In genomic region chr7:24979863-24980694, GRCh38 we compare ENCODE assay signal across 8 cellular contexts. TPM values are rescaled to one million over a fixed set of nuclear protein-coding genes. Genes with fewer than 3 reads are reported as not detected.
DNase-seq lines count a peak whose midpoint lies in the region; ATAC-seq and TF ChIP-seq lines count a peak whose summit lies in the region.

A gene with protein sequence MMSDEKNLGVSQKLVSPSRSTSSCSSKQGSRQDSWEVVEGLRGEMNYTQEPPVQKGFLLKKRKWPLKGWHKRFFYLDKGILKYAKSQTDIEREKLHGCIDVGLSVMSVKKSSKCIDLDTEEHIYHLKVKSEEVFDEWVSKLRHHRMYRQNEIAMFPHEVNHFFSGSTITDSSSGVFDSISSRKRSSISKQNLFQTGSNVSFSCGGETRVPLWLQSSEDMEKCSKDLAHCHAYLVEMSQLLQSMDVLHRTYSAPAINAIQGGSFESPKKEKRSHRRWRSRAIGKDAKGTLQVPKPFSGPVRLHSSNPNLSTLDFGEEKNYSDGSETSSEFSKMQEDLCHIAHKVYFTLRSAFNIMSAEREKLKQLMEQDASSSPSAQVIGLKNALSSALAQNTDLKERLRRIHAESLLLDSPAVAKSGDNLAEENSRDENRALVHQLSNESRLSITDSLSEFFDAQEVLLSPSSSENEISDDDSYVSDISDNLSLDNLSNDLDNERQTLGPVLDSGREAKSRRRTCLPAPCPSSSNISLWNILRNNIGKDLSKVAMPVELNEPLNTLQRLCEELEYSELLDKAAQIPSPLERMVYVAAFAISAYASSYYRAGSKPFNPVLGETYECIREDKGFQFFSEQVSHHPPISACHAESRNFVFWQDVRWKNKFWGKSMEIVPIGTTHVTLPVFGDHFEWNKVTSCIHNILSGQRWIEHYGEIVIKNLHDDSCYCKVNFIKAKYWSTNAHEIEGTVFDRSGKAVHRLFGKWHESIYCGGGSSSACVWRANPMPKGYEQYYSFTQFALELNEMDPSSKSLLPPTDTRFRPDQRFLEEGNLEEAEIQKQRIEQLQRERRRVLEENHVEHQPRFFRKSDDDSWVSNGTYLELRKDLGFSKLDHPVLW (minus strand): TSS chr7:24980178. CDS start chr7:24892472, 87,706 bp downstream.

- H3K4me1 ChIP-seq in iPS-18a (ENCODE audit: control insufficient read depth, low read depth, low read length), result peaks cover 29% of the 10 kb centered on the region
- peaks cover 23% of the 10 kb centered on the region for H3K4me1 ChIP-seq in skeletal muscle satellite cell (ENCODE audit: control insufficient read depth, insufficient read depth, low read length)

- TF ChIP-seq CTCF in 22Rv1 (IDR thresholded peaks at IDR 0.05), result no peak
- TF ChIP-seq CTCF in brain microvascular endothelial cell (IDR thresholded peaks at IDR 0.05; ENCODE audit: low read depth, low read length, missing control alignments), result peak; percentile 1

- H3K4me2 ChIP-seq in skeletal muscle satellite cell (ENCODE audit: low read length), result peak within 1 kb of the TSS; percentile 96

- H3K9ac ChIP-seq in iPS-18a (ENCODE audit: low read length) (peak within 1 kb of the TSS; percentile 38), skeletal muscle satellite cell (ENCODE audit: low read depth, low read length) (peak within 1 kb of the TSS; percentile 85)

- H3K4me3 ChIP-seq in brain microvascular endothelial cell (ENCODE audit: low read depth, low read length) (peak within 1 kb of the TSS; percentile 78), iPS-18a (ENCODE audit: low read length) (peak within 1 kb of the TSS; percentile 72), skeletal muscle satellite cell (ENCODE audit: low read length) (peak within 1 kb of the TSS; percentile 80)

- H3K27ac ChIP-seq in 22Rv1, result peak within 1 kb of the TSS; percentile 82
- H3K27ac ChIP-seq in brain microvascular endothelial cell, result peak within 1 kb of the TSS; percentile 61
- H3K27ac ChIP-seq in iPS-18a (ENCODE audit: low read length), result no peak within 1 kb of the TSS

- H3K9me3 ChIP-seq in iPS-18a (ENCODE audit: control insufficient read depth, low read depth, low read length) (no peaks in the 10 kb centered on the region), skeletal muscle satellite cell (replicated peaks; ENCODE audit: low read length) (no peaks in the 10 kb centered on the region)

- in situ Hi-C loops in brain microvascular endothelial cell (cut with HindIII; ENCODE audit: low pct_ligation_motif_present, low sequenced_read_pairs), result no loop called here

- H3K36me3 ChIP-seq in brain microvascular endothelial cell (replicated peaks), result no peaks in the 10 kb centered on the region
- H3K36me3 ChIP-seq in iPS-18a (ENCODE audit: control insufficient read depth, low read depth, low read length), result no peaks in the 10 kb centered on the region
- no peaks in the 10 kb centered on the region for H3K36me3 ChIP-seq in skeletal muscle satellite cell (ENCODE audit: insufficient read depth, low read length)

- ATAC-seq in GM18519 (IDR thresholded peaks at IDR 0.05; ENCODE audit: low FRiP score, unreplicated experiment) (peak; percentile 56), HG03045 (IDR thresholded peaks at IDR 0.05; ENCODE audit: unreplicated experiment) (peak; percentile 70)

- DNase-seq in NCI-H2107 (lab: John Stamatoyannopoulos, UW), result peak; percentile 81
- peak; percentile 90 for DNase-seq in UCSD-AML1 (lab: John Stamatoyannopoulos, UW; ENCODE audit: unreplicated experiment)
- DNase-seq in brain microvascular endothelial cell, result peak; percentile 92

- H3K27me3 ChIP-seq in brain microvascular endothelial cell (replicated peaks) (no peaks in the 10 kb centered on the region), iPS-18a (ENCODE audit: control insufficient read depth, insufficient read depth, low read length) (peaks cover 45% of the 10 kb centered on the region), skeletal muscle satellite cell (ENCODE audit: control insufficient read depth, insufficient read depth, low read length) (no peaks in the 10 kb centered on the region)

RNA-seq across cellular contexts. Expression of the gene that starts here (rescaled TPM):
- 7.2 and 10.4 TPM in 2 replicates for total RNA-seq in skeletal muscle satellite cell (2012; rRNA removed)
